ENCODE assay signal across 10 cellular contexts in the genomic region with DNA sequence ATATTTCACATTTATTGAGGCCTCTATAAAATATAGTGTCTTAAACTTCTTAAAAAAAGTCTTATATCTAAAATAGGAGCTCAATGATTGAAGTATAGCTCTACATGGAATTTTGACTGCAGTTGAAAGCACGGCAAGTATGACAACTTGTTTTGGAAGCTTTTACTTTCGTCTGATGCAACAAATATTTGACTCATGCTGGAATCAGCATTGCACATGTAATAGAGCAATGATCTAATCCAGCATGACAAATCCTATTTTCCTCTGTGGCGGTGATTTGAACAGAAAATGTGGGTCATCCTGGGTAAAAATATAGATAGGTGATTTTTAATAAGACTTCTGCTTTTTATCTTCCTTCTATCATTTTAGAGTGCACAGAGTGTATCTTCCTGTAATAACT.
DNase-seq lines count a peak whose midpoint lies in the region; ATAC-seq and TF ChIP-seq lines count a peak whose summit lies in the region.
"Had no signal": no experiment of that assay in that cellular context is flagged by ENCODE, and none has a peak within 500 bp of the region (broad histone marks: within the 10 kb centered on the region; RNA-seq: fewer than 3 reads in every experiment).

No MANE protein-coding gene starts in this region.

- no peaks in the 10 kb centered on the region for H3K27me3 ChIP-seq in SJCRH30
- no peaks in the 10 kb centered on the region for H3K27me3 ChIP-seq in skeletal muscle satellite cell (ENCODE audit: control insufficient read depth, insufficient read depth, low read length)
- H3K27me3 ChIP-seq: spleen had no signal

- H3K9me3 ChIP-seq in SJCRH30 (replicated peaks) (peaks cover 7% of the 10 kb centered on the region), skeletal muscle satellite cell (replicated peaks; ENCODE audit: low read length) (no peaks in the 10 kb centered on the region)
- H3K9me3 ChIP-seq: HAP-1 had no signal

- ATAC-seq in HG03108 (IDR thresholded peaks at IDR 0.05; ENCODE audit: unreplicated experiment) = no peak

- no peak overlapping the region for H3K4me3 ChIP-seq in SJCRH30
- no peak overlapping the region for H3K4me3 ChIP-seq in fibroblast of mammary gland (ENCODE audit: control insufficient read depth, low read depth, low read length)
- H3K4me3 ChIP-seq in skeletal muscle satellite cell (ENCODE audit: low read length) = no peak overlapping the region
- H3K4me3 ChIP-seq: HAP-1, spleen had no signal

- no peak for TF ChIP-seq CTCF in fibroblast of mammary gland (conservative IDR thresholded peaks at IDR 0.05; ENCODE audit: control insufficient read depth, insufficient read depth, low read depth, low read length)

- DNase-seq in H4 (ENCODE audit: low spot score) = peak; percentile 85
- peak; percentile 30 to 79 for DNase-seq in SJCRH30
- DNase-seq in fibroblast of mammary gland (ENCODE audit: low read depth) = peak; percentile 94
- DNase-seq in DMS153 (lab: John Stamatoyannopoulos, UW) = no peak
- DNase-seq in NCI-H526 treated with DMSO at 0.1 percent for 48 hours (lab: John Stamatoyannopoulos, UW) = no peak
- DNase-seq: spleen had no signal

- H3K4me2 ChIP-seq in skeletal muscle satellite cell (ENCODE audit: low read length) = peak overlapping the region; percentile 57

- peak overlapping the region; percentile 2 for H3K9ac ChIP-seq in skeletal muscle satellite cell (ENCODE audit: low read depth, low read length)

- peaks cover 18% of the 10 kb centered on the region for H3K4me1 ChIP-seq in SJCRH30
- H3K4me1 ChIP-seq in skeletal muscle satellite cell (ENCODE audit: control insufficient read depth, insufficient read depth, low read length) = peaks cover 11% of the 10 kb centered on the region
- H3K4me1 ChIP-seq: spleen had no signal

- peak overlapping the region; percentile 93 for H3K27ac ChIP-seq in SJCRH30
- H3K27ac ChIP-seq: HL-60, spleen had no signal

- H3K36me3 ChIP-seq in SJCRH30 (no peaks in the 10 kb centered on the region), skeletal muscle satellite cell (ENCODE audit: insufficient read depth, low read length) (no peaks in the 10 kb centered on the region)
- H3K36me3 ChIP-seq: HAP-1, spleen had no signal

Comparison
In these comparisons a context has a peak if more than half of its experiments do, and no peak if none do; other contexts are left out.
1. DNase-seq: peak in H4 (single experiment), SJCRH30 (2 of 2) and fibroblast of mammary gland (single experiment); none in DMS153 (single experiment) and NCI-H526 treated with DMSO at 0.1 percent for 48 hours (single experiment).